In the genomic region with DNA sequence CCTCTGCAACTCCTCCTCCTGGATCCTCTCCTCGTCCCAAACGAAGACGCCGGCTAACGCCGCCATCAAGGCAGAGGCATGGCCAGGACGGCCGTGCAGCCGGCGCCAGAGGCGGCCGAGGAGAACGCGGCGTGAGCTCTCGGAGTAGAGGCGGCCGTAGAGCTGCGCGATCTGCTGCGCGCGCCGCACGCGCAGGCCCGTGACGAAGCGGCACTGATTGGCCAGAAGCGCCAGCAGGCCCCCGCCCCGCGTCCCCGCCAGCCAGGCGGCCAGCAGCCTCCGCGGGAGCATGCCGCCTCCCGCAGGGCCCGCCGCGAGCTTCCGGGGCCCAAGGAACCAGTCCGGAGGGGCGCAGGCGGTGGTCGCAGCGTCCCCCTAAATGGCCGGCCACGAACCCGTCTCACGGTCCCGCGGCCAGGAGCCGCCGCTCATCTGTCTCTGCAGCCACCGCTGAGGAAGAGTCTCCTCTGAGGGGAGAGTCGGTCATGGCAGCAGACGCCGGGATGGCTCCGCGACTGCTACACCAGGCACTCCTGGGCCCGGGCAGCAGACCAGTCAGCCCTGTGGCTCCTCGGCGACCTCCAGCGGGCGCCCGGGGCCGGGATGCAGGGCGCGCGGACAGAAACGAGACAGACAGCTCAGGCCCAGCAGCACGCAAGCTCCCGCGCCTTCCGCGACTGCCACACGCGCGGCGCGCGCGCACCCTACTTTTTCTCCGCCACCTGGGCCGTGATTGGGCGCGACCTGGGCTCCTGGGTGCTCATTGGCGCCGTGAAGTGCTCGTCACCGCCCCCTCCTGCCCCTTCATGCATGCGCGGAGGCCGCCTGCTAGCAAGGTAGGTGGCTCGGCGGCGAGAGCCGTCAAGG, we compare ENCODE assay signal across 1 cellular context.
A peak's percentile ranks its signal among the peaks of the same experiment; 100 is the strongest.
TF ChIP-seq lines count a peak whose summit lies in the region.

A gene with protein sequence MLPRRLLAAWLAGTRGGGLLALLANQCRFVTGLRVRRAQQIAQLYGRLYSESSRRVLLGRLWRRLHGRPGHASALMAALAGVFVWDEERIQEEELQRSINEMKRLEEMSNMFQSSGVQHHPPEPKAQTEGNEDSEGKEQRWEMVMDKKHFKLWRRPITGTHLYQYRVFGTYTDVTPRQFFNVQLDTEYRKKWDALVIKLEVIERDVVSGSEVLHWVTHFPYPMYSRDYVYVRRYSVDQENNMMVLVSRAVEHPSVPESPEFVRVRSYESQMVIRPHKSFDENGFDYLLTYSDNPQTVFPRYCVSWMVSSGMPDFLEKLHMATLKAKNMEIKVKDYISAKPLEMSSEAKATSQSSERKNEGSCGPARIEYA (minus strand): TSS at position 684 of the 867 bp plus-strand sequence. CDS start 393 bp downstream, at position 291.

TF ChIP-seq in K562, 482 proteins besides CTCF, POLR2A, EP300 and RAD21 (continued from another document and continues in another):
- TF ChIP-seq ESRRB (CRISPR knock-in tag; IDR thresholded peaks at IDR 0.05; ENCODE audit: borderline replicate concordance) (no peak), EZH2 (IDR thresholded peaks at IDR 0.05; ENCODE audit: borderline replicate concordance, low read depth, low read length) (no peak), POLR2H (tag; IDR thresholded peaks at IDR 0.05; ENCODE audit: low read depth) (peak; percentile 90), ATF7 (IDR thresholded peaks at IDR 0.05) (peak; percentile 83), SMARCA4 (IDR thresholded peaks at IDR 0.05) (no peak), POLR3G (IDR thresholded peaks at IDR 0.05; ENCODE audit: extremely low read depth, insufficient read length, insufficient replicate concordance) (no peak), SP2 (IDR thresholded peaks at IDR 0.05; ENCODE audit: extremely low read depth, low read depth, low read length, poor library complexity, severe bottlenecking) (peak; percentile 84), CTBP1 (IDR thresholded peaks at IDR 0.05; ENCODE audit: borderline replicate concordance) (peak; percentile 85), DMBX1 (CRISPR knock-in tag; IDR thresholded peaks at IDR 0.05; ENCODE audit: borderline replicate concordance) (no peak), KDM2B (CRISPR knock-in tag; IDR thresholded peaks at IDR 0.05) (no peak), NCOA4 (IDR thresholded peaks at IDR 0.05; ENCODE audit: partially characterized antibody) (no peak), NFE2 (IDR thresholded peaks at IDR 0.05; ENCODE audit: low read depth) (0 out of 2 replicates have a peak, but pooled peaks have one; percentile 10), KLF16 (IDR thresholded peaks at IDR 0.05) (no peak), KHSRP (IDR thresholded peaks at IDR 0.05) (no peak), HMG20A (CRISPR knock-in tag; conservative IDR thresholded peaks at IDR 0.05) (no peak), NFATC3 (IDR thresholded peaks at IDR 0.05) (no peak), NR1H2 (CRISPR knock-in tag; IDR thresholded peaks at IDR 0.05) (no peak), KDM5B (IDR thresholded peaks at IDR 0.05; ENCODE audit: insufficient replicate concordance, low read depth, low read length) (peak; percentile 94), ZNF589 (CRISPR knock-in tag; IDR thresholded peaks at IDR 0.05; ENCODE audit: low read depth) (peak; percentile 6; the same call in 1 of the 2 replicates), ZNF12 (CRISPR knock-in tag; IDR thresholded peaks at IDR 0.05) (no peak), ADNP (tag; IDR thresholded peaks at IDR 0.05) (no peak), KAT7 (CRISPR knock-in tag; IDR thresholded peaks at IDR 0.05; ENCODE audit: borderline replicate concordance) (no peak), CBFB (CRISPR knock-in tag; IDR thresholded peaks at IDR 0.05) (no peak), SIN3A (IDR thresholded peaks at IDR 0.05; ENCODE audit: borderline replicate concordance in 2 of 2, control insufficient read depth in 1 of 2, low read depth in 2 of 2, low read length in 2 of 2) (peak; percentile 36 to 84; a peak in 1 of 4 replicates), CHD2 (IDR thresholded peaks at IDR 0.05; ENCODE audit: low read depth, low read length) (peak; percentile 78), HDAC8 (tag; IDR thresholded peaks at IDR 0.05) (no peak), ZNF75A (CRISPR knock-in tag; IDR thresholded peaks at IDR 0.05) (no peak)
- TF ChIP-seq, protein P1, sequence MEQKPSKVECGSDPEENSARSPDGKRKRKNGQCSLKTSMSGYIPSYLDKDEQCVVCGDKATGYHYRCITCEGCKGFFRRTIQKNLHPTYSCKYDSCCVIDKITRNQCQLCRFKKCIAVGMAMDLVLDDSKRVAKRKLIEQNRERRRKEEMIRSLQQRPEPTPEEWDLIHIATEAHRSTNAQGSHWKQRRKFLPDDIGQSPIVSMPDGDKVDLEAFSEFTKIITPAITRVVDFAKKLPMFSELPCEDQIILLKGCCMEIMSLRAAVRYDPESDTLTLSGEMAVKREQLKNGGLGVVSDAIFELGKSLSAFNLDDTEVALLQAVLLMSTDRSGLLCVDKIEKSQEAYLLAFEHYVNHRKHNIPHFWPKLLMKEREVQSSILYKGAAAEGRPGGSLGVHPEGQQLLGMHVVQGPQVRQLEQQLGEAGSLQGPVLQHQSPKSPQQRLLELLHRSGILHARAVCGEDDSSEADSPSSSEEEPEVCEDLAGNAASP (IDR thresholded peaks at IDR 0.05): no peak
- TF ChIP-seq, protein P2, sequence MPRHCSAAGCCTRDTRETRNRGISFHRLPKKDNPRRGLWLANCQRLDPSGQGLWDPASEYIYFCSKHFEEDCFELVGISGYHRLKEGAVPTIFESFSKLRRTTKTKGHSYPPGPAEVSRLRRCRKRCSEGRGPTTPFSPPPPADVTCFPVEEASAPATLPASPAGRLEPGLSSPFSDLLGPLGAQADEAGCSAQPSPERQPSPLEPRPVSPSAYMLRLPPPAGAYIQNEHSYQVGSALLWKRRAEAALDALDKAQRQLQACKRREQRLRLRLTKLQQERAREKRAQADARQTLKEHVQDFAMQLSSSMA (CRISPR knock-in tag; IDR thresholded peaks at IDR 0.05): no peak
- TF ChIP-seq, protein P3, sequence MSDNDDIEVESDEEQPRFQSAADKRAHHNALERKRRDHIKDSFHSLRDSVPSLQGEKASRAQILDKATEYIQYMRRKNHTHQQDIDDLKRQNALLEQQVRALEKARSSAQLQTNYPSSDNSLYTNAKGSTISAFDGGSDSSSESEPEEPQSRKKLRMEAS (CRISPR knock-in tag; IDR thresholded peaks at IDR 0.05): peak; percentile 69
- TF ChIP-seq, protein P4, sequence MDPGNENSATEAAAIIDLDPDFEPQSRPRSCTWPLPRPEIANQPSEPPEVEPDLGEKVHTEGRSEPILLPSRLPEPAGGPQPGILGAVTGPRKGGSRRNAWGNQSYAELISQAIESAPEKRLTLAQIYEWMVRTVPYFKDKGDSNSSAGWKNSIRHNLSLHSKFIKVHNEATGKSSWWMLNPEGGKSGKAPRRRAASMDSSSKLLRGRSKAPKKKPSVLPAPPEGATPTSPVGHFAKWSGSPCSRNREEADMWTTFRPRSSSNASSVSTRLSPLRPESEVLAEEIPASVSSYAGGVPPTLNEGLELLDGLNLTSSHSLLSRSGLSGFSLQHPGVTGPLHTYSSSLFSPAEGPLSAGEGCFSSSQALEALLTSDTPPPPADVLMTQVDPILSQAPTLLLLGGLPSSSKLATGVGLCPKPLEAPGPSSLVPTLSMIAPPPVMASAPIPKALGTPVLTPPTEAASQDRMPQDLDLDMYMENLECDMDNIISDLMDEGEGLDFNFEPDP (CRISPR knock-in tag; IDR thresholded peaks at IDR 0.05): no peak
- TF ChIP-seq, protein P5, sequence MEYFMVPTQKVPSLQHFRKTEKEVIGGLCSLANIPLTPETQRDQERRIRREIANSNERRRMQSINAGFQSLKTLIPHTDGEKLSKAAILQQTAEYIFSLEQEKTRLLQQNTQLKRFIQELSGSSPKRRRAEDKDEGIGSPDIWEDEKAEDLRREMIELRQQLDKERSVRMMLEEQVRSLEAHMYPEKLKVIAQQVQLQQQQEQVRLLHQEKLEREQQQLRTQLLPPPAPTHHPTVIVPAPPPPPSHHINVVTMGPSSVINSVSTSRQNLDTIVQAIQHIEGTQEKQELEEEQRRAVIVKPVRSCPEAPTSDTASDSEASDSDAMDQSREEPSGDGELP (CRISPR knock-in tag; IDR thresholded peaks at IDR 0.05; ENCODE audit: borderline replicate concordance): peak; percentile 82; the same call in 1 of the 2 replicates
- TF ChIP-seq, protein P6, sequence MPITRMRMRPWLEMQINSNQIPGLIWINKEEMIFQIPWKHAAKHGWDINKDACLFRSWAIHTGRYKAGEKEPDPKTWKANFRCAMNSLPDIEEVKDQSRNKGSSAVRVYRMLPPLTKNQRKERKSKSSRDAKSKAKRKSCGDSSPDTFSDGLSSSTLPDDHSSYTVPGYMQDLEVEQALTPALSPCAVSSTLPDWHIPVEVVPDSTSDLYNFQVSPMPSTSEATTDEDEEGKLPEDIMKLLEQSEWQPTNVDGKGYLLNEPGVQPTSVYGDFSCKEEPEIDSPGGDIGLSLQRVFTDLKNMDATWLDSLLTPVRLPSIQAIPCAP (CRISPR knock-in tag; IDR thresholded peaks at IDR 0.05; ENCODE audit: borderline replicate concordance): no peak
- TF ChIP-seq, protein P7, sequence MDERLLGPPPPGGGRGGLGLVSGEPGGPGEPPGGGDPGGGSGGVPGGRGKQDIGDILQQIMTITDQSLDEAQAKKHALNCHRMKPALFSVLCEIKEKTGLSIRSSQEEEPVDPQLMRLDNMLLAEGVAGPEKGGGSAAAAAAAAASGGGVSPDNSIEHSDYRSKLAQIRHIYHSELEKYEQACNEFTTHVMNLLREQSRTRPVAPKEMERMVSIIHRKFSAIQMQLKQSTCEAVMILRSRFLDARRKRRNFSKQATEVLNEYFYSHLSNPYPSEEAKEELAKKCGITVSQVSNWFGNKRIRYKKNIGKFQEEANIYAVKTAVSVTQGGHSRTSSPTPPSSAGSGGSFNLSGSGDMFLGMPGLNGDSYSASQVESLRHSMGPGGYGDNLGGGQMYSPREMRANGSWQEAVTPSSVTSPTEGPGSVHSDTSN (CRISPR knock-in tag; IDR thresholded peaks at IDR 0.05; ENCODE audit: low read depth): peak; percentile 81
- TF ChIP-seq, protein P7 (tag; conservative IDR thresholded peaks at IDR 0.05; ENCODE audit: low read depth): peak; percentile 95
- TF ChIP-seq, protein P8, sequence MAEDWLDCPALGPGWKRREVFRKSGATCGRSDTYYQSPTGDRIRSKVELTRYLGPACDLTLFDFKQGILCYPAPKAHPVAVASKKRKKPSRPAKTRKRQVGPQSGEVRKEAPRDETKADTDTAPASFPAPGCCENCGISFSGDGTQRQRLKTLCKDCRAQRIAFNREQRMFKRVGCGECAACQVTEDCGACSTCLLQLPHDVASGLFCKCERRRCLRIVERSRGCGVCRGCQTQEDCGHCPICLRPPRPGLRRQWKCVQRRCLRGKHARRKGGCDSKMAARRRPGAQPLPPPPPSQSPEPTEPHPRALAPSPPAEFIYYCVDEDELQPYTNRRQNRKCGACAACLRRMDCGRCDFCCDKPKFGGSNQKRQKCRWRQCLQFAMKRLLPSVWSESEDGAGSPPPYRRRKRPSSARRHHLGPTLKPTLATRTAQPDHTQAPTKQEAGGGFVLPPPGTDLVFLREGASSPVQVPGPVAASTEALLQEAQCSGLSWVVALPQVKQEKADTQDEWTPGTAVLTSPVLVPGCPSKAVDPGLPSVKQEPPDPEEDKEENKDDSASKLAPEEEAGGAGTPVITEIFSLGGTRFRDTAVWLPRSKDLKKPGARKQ (CRISPR knock-in tag; IDR thresholded peaks at IDR 0.05): no peak
- TF ChIP-seq, protein P9, sequence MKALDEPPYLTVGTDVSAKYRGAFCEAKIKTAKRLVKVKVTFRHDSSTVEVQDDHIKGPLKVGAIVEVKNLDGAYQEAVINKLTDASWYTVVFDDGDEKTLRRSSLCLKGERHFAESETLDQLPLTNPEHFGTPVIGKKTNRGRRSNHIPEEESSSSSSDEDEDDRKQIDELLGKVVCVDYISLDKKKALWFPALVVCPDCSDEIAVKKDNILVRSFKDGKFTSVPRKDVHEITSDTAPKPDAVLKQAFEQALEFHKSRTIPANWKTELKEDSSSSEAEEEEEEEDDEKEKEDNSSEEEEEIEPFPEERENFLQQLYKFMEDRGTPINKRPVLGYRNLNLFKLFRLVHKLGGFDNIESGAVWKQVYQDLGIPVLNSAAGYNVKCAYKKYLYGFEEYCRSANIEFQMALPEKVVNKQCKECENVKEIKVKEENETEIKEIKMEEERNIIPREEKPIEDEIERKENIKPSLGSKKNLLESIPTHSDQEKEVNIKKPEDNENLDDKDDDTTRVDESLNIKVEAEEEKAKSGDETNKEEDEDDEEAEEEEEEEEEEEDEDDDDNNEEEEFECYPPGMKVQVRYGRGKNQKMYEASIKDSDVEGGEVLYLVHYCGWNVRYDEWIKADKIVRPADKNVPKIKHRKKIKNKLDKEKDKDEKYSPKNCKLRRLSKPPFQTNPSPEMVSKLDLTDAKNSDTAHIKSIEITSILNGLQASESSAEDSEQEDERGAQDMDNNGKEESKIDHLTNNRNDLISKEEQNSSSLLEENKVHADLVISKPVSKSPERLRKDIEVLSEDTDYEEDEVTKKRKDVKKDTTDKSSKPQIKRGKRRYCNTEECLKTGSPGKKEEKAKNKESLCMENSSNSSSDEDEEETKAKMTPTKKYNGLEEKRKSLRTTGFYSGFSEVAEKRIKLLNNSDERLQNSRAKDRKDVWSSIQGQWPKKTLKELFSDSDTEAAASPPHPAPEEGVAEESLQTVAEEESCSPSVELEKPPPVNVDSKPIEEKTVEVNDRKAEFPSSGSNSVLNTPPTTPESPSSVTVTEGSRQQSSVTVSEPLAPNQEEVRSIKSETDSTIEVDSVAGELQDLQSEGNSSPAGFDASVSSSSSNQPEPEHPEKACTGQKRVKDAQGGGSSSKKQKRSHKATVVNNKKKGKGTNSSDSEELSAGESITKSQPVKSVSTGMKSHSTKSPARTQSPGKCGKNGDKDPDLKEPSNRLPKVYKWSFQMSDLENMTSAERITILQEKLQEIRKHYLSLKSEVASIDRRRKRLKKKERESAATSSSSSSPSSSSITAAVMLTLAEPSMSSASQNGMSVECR (CRISPR knock-in tag; IDR thresholded peaks at IDR 0.05): peak; percentile 93
- TF ChIP-seq, protein P10, sequence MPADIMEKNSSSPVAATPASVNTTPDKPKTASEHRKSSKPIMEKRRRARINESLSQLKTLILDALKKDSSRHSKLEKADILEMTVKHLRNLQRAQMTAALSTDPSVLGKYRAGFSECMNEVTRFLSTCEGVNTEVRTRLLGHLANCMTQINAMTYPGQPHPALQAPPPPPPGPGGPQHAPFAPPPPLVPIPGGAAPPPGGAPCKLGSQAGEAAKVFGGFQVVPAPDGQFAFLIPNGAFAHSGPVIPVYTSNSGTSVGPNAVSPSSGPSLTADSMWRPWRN (IDR thresholded peaks at IDR 0.05; ENCODE audit: low read depth): peak; percentile 92
- TF ChIP-seq, protein P11, sequence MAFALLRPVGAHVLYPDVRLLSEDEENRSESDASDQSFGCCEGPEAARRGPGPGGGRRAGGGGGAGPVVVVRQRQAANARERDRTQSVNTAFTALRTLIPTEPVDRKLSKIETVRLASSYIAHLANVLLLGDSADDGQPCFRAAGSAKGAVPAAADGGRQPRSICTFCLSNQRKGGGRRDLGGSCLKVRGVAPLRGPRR (CRISPR knock-in tag; IDR thresholded peaks at IDR 0.05): no peak
